ENCODE assay signal across 1 cellular context in the genomic region with DNA sequence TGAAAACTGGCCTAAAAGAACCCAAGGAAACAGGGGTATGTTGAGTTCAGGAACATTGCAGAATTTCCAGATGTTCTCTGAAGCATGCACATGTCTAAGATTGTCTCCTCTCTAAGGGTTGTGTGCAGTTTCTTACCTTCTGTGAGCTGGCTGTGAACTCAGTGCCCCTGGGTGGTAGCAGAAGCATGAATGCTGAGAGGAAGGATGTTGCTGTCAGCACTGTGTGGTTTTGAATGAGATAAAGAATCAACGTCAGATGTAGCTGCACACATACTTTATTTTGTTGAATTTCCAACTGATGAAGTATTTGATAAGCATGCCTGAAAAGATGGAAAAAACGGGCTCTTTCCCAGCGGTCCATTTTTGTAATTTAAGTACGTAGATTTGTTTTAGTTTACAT.
TF ChIP-seq lines count a peak whose summit lies in the region.

No MANE protein-coding gene starts in this region.

TF ChIP-seq in GM23338, 12 proteins besides CTCF, POLR2A, EP300 and RAD21 (continued from another document):
- no peak for TF ChIP-seq REST (IDR thresholded peaks at IDR 0.05; ENCODE audit: unreplicated experiment)
